In genomic region chr3:46690798-46691197, GRCh38 we compare ENCODE assay signal across 14 cellular contexts. TPM values are rescaled to one million over a fixed set of nuclear protein-coding genes. Genes with fewer than 3 reads are reported as not detected.
A peak's percentile ranks its signal among the peaks of the same experiment; 100 is the strongest.
DNase-seq lines count a peak whose midpoint lies in the region; ATAC-seq and TF ChIP-seq lines count a peak whose summit lies in the region.
"Had no signal": no experiment of that assay in that cellular context is flagged by ENCODE, and none has a peak within 500 bp of the region (broad histone marks: within the 10 kb centered on the region; RNA-seq: fewer than 3 reads in every experiment).

No MANE protein-coding gene starts in this region.

- H3K9me3 Mint-ChIP-seq in MCF 10A (ENCODE audit: unreplicated experiment) = no peaks in the 10 kb centered on the region
- no peaks in the 10 kb centered on the region for H3K9me3 Mint-ChIP-seq in WTC11

- no peak for TF ChIP-seq POLR2A in breast epithelium (IDR thresholded peaks at IDR 0.05)

- ATAC-seq in mucosa of descending colon = peak; percentile 63
- ATAC-seq in HG03280 (IDR thresholded peaks at IDR 0.05; ENCODE audit: unreplicated experiment) = no peak
- no peak for ATAC-seq in WTC11

- H3K4me1 Mint-ChIP-seq in MCF 10A (ENCODE audit: insufficient read depth, unreplicated experiment) = peaks cover 45% of the 10 kb centered on the region
- H3K4me1 Mint-ChIP-seq in WTC11 = peaks cover 22% of the 10 kb centered on the region

- no peak overlapping the region for H3K27ac ChIP-seq in breast epithelium
- peak overlapping the region; percentile 100 for H3K27ac ChIP-seq in epithelial cell of prostate

- H3K27ac Mint-ChIP-seq in MCF 10A (ENCODE audit: low read depth, unreplicated experiment) (peak overlapping the region; percentile 94), WTC11 (no peak overlapping the region)

- no peak for TF ChIP-seq CTCF in MCF 10A (IDR thresholded peaks at IDR 0.05; ENCODE audit: unreplicated experiment)
- no peak for TF ChIP-seq CTCF in breast epithelium (IDR thresholded peaks at IDR 0.05)
- TF ChIP-seq CTCF in mucosa of descending colon (IDR thresholded peaks at IDR 0.05) = no peak
- no peak for TF ChIP-seq CTCF in WTC11 (IDR thresholded peaks at IDR 0.05)

- H3K9me3 ChIP-seq in breast epithelium = no peaks in the 10 kb centered on the region
- no peaks in the 10 kb centered on the region for H3K9me3 ChIP-seq in mucosa of descending colon

- H3K4me3 ChIP-seq in breast epithelium (no peak overlapping the region), mucosa of descending colon (no peak overlapping the region)

- POLR2A ChIA-PET in MCF 10A (lab: Yijun Ruan, JAX) = interaction anchor here (0.7 to 3.7 kb wide), 11 partner anchors 9 to 1112 kb away, joined by 3 to 27 read pairs (median 6); partner anchors contain the start of genes DHX30 and NBEAL2
- POLR2A ChIA-PET in WTC11 (lab: Charles Lee) = no interaction called here

- no peaks in the 10 kb centered on the region for H3K27me3 ChIP-seq in breast epithelium

- CTCF ChIA-PET in MCF 10A (lab: Yijun Ruan, JAX) = interaction anchor here (0.6 to 3.1 kb wide), 4 partner anchors 202 to 511 kb away, joined by 3 to 18 read pairs (median 4); no protein-coding TSS in a partner anchor
- CTCF ChIA-PET in WTC11 (lab: Charles Lee) = interaction anchor here (0.8 to 1.9 kb wide), 5 partner anchors 27 to 241 kb away, joined by 3 to 5 read pairs (median 3); partner anchors contain the start of gene PRSS50

- H3K36me3 ChIP-seq in breast epithelium (no peaks in the 10 kb centered on the region), mucosa of descending colon (ENCODE audit: low read depth) (no peaks in the 10 kb centered on the region)

- intact Hi-C loops in MCF 10A (cut with micrococcal nuclease) (no loop called here), breast epithelium (cut with DNase I; ENCODE audit: low total_unique reads) (no loop called here), mucosa of descending colon (cut with DNase I, micrococcal nuclease) (no loop called here)

- H3K36me3 Mint-ChIP-seq in MCF 10A (ENCODE audit: insufficient read depth, unreplicated experiment) = peaks cover 8% of the 10 kb centered on the region
- no peaks in the 10 kb centered on the region for H3K36me3 Mint-ChIP-seq in WTC11

- no TSS peak for BruUV-seq in MCF 10A (replicated peaks; lab: Mats Ljungman, UMichigan)

- H3K27me3 Mint-ChIP-seq in MCF 10A (ENCODE audit: insufficient read depth, unreplicated experiment) (no peaks in the 10 kb centered on the region), WTC11 (ENCODE audit: low read depth) (peaks cover 25% of the 10 kb centered on the region)

- DNase-seq in MCF 10A (ENCODE audit: unreplicated experiment) = peak; percentile 78
- DNase-seq in breast epithelium (ENCODE audit: low spot score in 2 of 2) = no peak
- DNase-seq in epithelial cell of prostate (ENCODE audit: low read depth, low spot score) = no peak
- peak; percentile 81 to 83 (median 81) for DNase-seq in mucosa of descending colon
- DNase-seq in COLO829 (ENCODE audit: low spot score) = no peak
- DNase-seq in activated gamma-delta T cell treated with Interleukin-2 at 50 U/mL for 16 hours = no peak
- DNase-seq in WTC11 (ENCODE audit: low spot score) = no peak
- DNase-seq: activated CD4-positive, alpha-beta T cell treated with anti-CD3 and anti-CD28 coated beads, Interleukin-2, amount 50 U/mL, for 4 hours; caudate nucleus; DMS79 treated with DMSO at 0.1 percent for 48 hours; HCEC 1CT; NCI-H1930 had no signal

- H3K4me1 ChIP-seq in breast epithelium (peaks cover 0 to 6% of the 10 kb centered on the region in 2 donors), mucosa of descending colon (ENCODE audit: low read depth) (peaks cover 29% of the 10 kb centered on the region)

- H3K4me3 Mint-ChIP-seq in MCF 10A (ENCODE audit: unreplicated experiment) (peak overlapping the region; percentile 55), WTC11 (no peak overlapping the region)

TF ChIP-seq in WTC11, 78 proteins besides CTCF, POLR2A, EP300 and RAD21 (continues in another document):
- TF ChIP-seq, protein P1, sequence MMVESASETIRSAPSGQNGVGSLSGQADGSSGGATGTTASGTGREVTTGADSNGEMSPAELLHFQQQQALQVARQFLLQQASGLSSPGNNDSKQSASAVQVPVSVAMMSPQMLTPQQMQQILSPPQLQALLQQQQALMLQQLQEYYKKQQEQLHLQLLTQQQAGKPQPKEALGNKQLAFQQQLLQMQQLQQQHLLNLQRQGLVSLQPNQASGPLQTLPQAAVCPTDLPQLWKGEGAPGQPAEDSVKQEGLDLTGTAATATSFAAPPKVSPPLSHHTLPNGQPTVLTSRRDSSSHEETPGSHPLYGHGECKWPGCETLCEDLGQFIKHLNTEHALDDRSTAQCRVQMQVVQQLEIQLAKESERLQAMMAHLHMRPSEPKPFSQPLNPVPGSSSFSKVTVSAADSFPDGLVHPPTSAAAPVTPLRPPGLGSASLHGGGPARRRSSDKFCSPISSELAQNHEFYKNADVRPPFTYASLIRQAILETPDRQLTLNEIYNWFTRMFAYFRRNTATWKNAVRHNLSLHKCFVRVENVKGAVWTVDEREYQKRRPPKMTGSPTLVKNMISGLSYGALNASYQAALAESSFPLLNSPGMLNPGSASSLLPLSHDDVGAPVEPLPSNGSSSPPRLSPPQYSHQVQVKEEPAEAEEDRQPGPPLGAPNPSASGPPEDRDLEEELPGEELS (CRISPR knock-in tag; IDR thresholded peaks at IDR 0.05) = no peak
- TF ChIP-seq SMAD3 (CRISPR knock-in tag; IDR thresholded peaks at IDR 0.05; ENCODE audit: borderline replicate concordance) (no peak), ZNF396 (CRISPR knock-in tag; IDR thresholded peaks at IDR 0.05; ENCODE audit: borderline replicate concordance) (no peak), IRF2 (CRISPR knock-in tag; IDR thresholded peaks at IDR 0.05; ENCODE audit: borderline replicate concordance, low read depth) (no peak), HMGA2 (CRISPR knock-in tag; IDR thresholded peaks at IDR 0.05) (no peak), E2F4 (CRISPR knock-in tag; IDR thresholded peaks at IDR 0.05; ENCODE audit: borderline replicate concordance, low read depth) (no peak), E2F5 (CRISPR knock-in tag; IDR thresholded peaks at IDR 0.05) (no peak), ZNF423 (CRISPR knock-in tag; IDR thresholded peaks at IDR 0.05) (no peak), FOXJ3 (CRISPR knock-in tag; IDR thresholded peaks at IDR 0.05; ENCODE audit: borderline replicate concordance) (no peak)
- TF ChIP-seq, protein P2, sequence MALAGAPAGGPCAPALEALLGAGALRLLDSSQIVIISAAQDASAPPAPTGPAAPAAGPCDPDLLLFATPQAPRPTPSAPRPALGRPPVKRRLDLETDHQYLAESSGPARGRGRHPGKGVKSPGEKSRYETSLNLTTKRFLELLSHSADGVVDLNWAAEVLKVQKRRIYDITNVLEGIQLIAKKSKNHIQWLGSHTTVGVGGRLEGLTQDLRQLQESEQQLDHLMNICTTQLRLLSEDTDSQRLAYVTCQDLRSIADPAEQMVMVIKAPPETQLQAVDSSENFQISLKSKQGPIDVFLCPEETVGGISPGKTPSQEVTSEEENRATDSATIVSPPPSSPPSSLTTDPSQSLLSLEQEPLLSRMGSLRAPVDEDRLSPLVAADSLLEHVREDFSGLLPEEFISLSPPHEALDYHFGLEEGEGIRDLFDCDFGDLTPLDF (CRISPR knock-in tag; IDR thresholded peaks at IDR 0.05) = no peak
- TF ChIP-seq, protein P3, sequence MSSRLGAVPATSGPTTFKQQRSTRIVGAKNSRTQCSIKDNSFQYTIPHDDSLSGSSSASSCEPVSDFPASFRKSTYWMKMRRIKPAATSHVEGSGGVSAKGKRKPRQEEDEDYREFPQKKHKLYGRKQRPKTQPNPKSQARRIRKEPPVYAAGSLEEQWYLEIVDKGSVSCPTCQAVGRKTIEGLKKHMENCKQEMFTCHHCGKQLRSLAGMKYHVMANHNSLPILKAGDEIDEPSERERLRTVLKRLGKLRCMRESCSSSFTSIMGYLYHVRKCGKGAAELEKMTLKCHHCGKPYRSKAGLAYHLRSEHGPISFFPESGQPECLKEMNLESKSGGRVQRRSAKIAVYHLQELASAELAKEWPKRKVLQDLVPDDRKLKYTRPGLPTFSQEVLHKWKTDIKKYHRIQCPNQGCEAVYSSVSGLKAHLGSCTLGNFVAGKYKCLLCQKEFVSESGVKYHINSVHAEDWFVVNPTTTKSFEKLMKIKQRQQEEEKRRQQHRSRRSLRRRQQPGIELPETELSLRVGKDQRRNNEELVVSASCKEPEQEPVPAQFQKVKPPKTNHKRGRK (CRISPR knock-in tag; IDR thresholded peaks at IDR 0.05; ENCODE audit: borderline replicate concordance) = no peak

RNA-seq across cellular contexts. Expression of gene ALS2CL, which starts 2.7 kb away (rescaled TPM):
- 93.6 and 95.5 TPM in 2 replicates for total RNA-seq in MCF 10A (2022)
- 10 to 100 TPM in 2 of 3 donors, 1 to 10 TPM in 1; 6.7 to 22.9 (median 20.6) TPM for total RNA-seq in breast epithelium
- total RNA-seq in mucosa of descending colon = 10 to 100 TPM; 28.5 to 68.1 (median 43.7) TPM
- total RNA-seq in WTC11 (2021) = 10.2 to 12.6 TPM (median 11.5 TPM) in 3 replicates

RNA-seq across cellular contexts. Expression of gene TMIE, which starts 10.4 kb away (rescaled TPM):
- total RNA-seq in MCF 10A (2022) (0.26 and 1.0 TPM in 2 replicates), breast epithelium (not detected), mucosa of descending colon (1 to 10 TPM in 1 of 3 donors, under 1 TPM in 1, not detected in 1; 0.23 to 1.1 TPM), WTC11 (2021) (0.57 to 1.3 TPM (median 0.69 TPM) in 3 replicates)
- total RNA-seq: T-helper 1 cell treated with Interleukin-12 subunit alpha and Interleukin-12 subunit beta and Interleukin-4 antibody, amounts not matched to agents 30 ng/mL and 1 ng/mL, for 36 hours had no signal

RNA-seq across cellular contexts. Expression of gene PRSS50, which starts 26.9 kb away (rescaled TPM):
- total RNA-seq in MCF 10A (2022) = not detected in 2 replicates
- total RNA-seq in breast epithelium = 1 to 10 TPM in 2 of 3 donors, not detected in 1; 2.9 to 3.6 TPM
- total RNA-seq in mucosa of descending colon = under 1 TPM in 1 of 3 donors, not detected in 2; 0.16 TPM
- total RNA-seq in WTC11 (2021) = 0.70 to 1.4 TPM (median 1.2 TPM) in 3 replicates
- total RNA-seq: T-helper 1 cell treated with Interleukin-12 subunit alpha and Interleukin-12 subunit beta and Interleukin-4 antibody, amounts not matched to agents 30 ng/mL and 1 ng/mL, for 36 hours had no signal

Comparison
In these comparisons a context has a peak if more than half of its experiments do, and no peak if none do; other contexts are left out.
1. DNase-seq: peak in MCF 10A (single experiment) and mucosa of descending colon (3 of 3); none in breast epithelium (0 of 2), epithelial cell of prostate (single experiment), COLO829 (single experiment), activated gamma-delta T cell treated with Interleukin-2 at 50 U/mL for 16 hours (single experiment) and WTC11 (single experiment).